Comparison of ENCODE assay signal across 14 cellular contexts in genomic region chr1:43239484-43239883, GRCh38. TPM values are rescaled to one million over a fixed set of nuclear protein-coding genes. Genes with fewer than 3 reads are reported as not detected.
DNase-seq lines count a peak whose midpoint lies in the region; ATAC-seq and TF ChIP-seq lines count a peak whose summit lies in the region.
"Had no signal": no experiment of that assay in that cellular context is flagged by ENCODE, and none has a peak within 500 bp of the region (broad histone marks: within the 10 kb centered on the region; RNA-seq: fewer than 3 reads in every experiment).

No MANE protein-coding gene starts in this region.

- no peak overlapping the region for H3K27ac ChIP-seq in aorta (ENCODE audit: low read depth in 1 of 2, low read length in 2 of 2)
- H3K27ac ChIP-seq: brain microvascular endothelial cell, lower lobe of right lung, sigmoid colon had no signal

- CTCF ChIA-PET in GM10248 (lab: Yijun Ruan, JAX): interaction anchor here (1.3 to 5.7 kb wide), 8 partner anchors 12 to 696 kb away, joined by 3 to 32 read pairs (median 4); no protein-coding TSS in a partner anchor

- intact Hi-C loops in aorta (cut with DNase I): no loop called here

- peak; percentile 86 for DNase-seq in GM10248 (ENCODE audit: extremely low spot score)
- DNase-seq in SKM-1 (lab: John Stamatoyannopoulos, UW; ENCODE audit: unreplicated experiment): peak; percentile 18
- no peak for DNase-seq in epidermal melanocyte (ENCODE audit: insufficient read length, low spot score)
- DNase-seq in aorta: no peak
- DNase-seq in superior temporal gyrus (ENCODE audit: extremely low spot score): no peak
- DNase-seq in middle frontal gyrus (ENCODE audit: extremely low spot score, low spot score): no peak
- DNase-seq: activated CD4-positive, alpha-beta T cell treated with anti-CD3 and anti-CD28 coated beads for 48 hours; brain microvascular endothelial cell; lower lobe of right lung; sigmoid colon had no signal

- ATAC-seq in GM19463 (IDR thresholded peaks at IDR 0.05; ENCODE audit: unreplicated experiment): peak; percentile 81
- peak; percentile 80 for ATAC-seq in HG03139 (IDR thresholded peaks at IDR 0.05; ENCODE audit: unreplicated experiment)
- ATAC-seq in aorta (ENCODE audit: low FRiP score): no peak
- ATAC-seq: lower lobe of right lung; stimulated activated effector memory CD8-positive, alpha-beta T cell treated with anti-CD3 and anti-CD28 coated beads, Interleukin-12 subunit alpha, Interleukin-12 subunit beta, amount 100 ng/mL, for 72 hours had no signal

- H3K4me3 ChIP-seq in aorta (ENCODE audit: low read length in 2 of 2): no peak overlapping the region
- H3K4me3 ChIP-seq: lower lobe of right lung, sigmoid colon had no signal

- H3K27me3 ChIP-seq in aorta (ENCODE audit: control insufficient read depth in 1 of 2, insufficient read depth in 2 of 2, low read length in 1 of 2): no peaks in the 10 kb centered on the region
- H3K27me3 ChIP-seq: brain microvascular endothelial cell, sigmoid colon had no signal

- WGBS in aorta, 2 donors: 92% methylated on average over 3 of the region's 3 CpGs

- no peak for TF ChIP-seq CTCF in GM10248 (IDR thresholded peaks at IDR 0.05; ENCODE audit: control extremely low read depth, extremely low read depth, low read depth, missing control alignments)

- H3K4me1 ChIP-seq in aorta (ENCODE audit: control insufficient read depth in 1 of 2, insufficient read depth in 2 of 2, low read length in 2 of 2): no peaks in the 10 kb centered on the region

- H3K36me3 ChIP-seq in aorta (ENCODE audit: control insufficient read depth in 1 of 2, insufficient read depth in 2 of 2, low read length in 1 of 2): no peaks in the 10 kb centered on the region
- H3K36me3 ChIP-seq: brain microvascular endothelial cell, lower lobe of right lung, sigmoid colon had no signal

- no peaks in the 10 kb centered on the region for H3K9me3 ChIP-seq in aorta (ENCODE audit: control insufficient read depth, low read length)
- H3K9me3 ChIP-seq: lower lobe of right lung, sigmoid colon had no signal

- POLR2A ChIA-PET in GM10248 (lab: Yijun Ruan, JAX): no interaction called here

RNA-seq across cellular contexts. Expression of gene TMEM125, which starts 30.3 kb away (rescaled TPM):
- total RNA-seq in aorta: not detected
- polyA plus RNA-seq in aorta: 1 to 10 TPM in 1 of 2 donors, not detected in 1; 6.1 TPM
- total RNA-seq: RPMI7951, sigmoid colon had no signal

RNA-seq across cellular contexts. Expression of gene C1orf210, which starts 45.9 kb away (rescaled TPM):
- total RNA-seq in aorta: not detected
- polyA plus RNA-seq in aorta: 1 to 10 TPM in 1 of 2 donors, not detected in 1; 2.3 TPM
- total RNA-seq: RPMI7951 had no signal

Comparison
In these comparisons a context has a peak if more than half of its experiments do, and no peak if none do; other contexts are left out.
1. DNase-seq: peak in GM10248 (single experiment) and SKM-1 (single experiment); none in epidermal melanocyte (single experiment), aorta (0 of 2), superior temporal gyrus (single experiment) and middle frontal gyrus (single experiment).